10 cellular contexts compared by ENCODE assay signal in the genomic region with DNA sequence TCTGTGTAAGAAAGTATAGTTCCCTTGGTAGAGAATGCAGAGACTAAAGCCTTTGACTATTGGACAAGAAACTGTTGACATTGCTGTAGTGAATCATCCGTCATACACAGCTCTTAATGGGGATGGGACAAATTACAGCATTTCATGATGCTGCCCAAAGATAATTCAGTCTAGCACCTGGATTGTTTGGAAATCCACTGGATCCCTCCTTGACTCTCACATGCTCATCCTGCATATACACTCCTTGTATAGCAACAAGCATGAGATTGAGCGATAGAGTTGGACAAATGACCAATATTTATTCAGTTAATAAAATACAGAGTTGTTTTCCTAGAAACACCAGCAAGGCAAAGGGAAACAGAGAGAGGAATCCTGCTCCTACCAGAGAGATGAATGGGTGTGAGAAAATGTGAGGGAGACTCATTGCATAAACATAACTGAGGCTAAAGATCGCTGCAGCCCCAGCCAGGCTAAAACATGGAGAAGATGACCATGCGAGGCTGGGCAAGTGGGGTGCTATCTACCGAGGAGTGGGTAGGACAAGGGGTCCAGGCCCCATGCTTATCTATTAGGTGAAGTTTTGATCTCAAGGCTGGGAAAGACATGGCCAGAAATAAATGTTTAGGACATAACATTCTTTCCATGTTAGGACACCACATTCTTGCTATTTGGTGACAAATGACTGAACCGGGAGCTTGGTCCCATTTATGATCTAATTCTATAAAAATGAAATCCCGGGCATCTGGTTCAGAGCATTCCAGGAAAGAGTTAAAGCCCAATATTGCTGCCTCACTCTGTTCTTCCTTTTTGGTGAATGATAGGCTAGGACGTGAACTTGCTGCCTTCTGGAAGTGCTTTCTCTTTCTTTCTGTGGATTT.
DNase-seq lines count a peak whose midpoint lies in the region; ATAC-seq, FAIRE-seq and TF ChIP-seq lines count a peak whose summit lies in the region.
"Had no signal": no experiment of that assay in that cellular context is flagged by ENCODE, and none has a peak within 500 bp of the region (broad histone marks: within the 10 kb centered on the region; RNA-seq: fewer than 3 reads in every experiment).

No MANE protein-coding gene starts in this region.

- H4K20me1 ChIP-seq in endothelial cell of umbilical vein (replicated peaks; ENCODE audit: control insufficient read depth, extremely low read depth, insufficient read depth, low read length) = no peaks in the 10 kb centered on the region

- peak; percentile 69 for FAIRE-seq in endothelial cell of umbilical vein (lab: Jason Lieb, UNC)

- H3K9ac ChIP-seq in endothelial cell of umbilical vein (replicated peaks; ENCODE audit: extremely low read depth, insufficient read depth, low read length) = peak overlapping the region; percentile 90

- no peaks in the 10 kb centered on the region for H3K9me3 ChIP-seq in endothelial cell of umbilical vein (replicated peaks; ENCODE audit: control insufficient read depth, insufficient read depth, low read length)

- H3K4me1 ChIP-seq in endothelial cell of umbilical vein (ENCODE audit: control insufficient read depth, extremely low read depth, insufficient read depth, low read length) = peaks cover 29% of the 10 kb centered on the region

- TF ChIP-seq CTCF in AG04449 (IDR thresholded peaks at IDR 0.05; ENCODE audit: insufficient read depth, low read length, missing control alignments) (no peak), endothelial cell of umbilical vein (IDR thresholded peaks at IDR 0.05; ENCODE audit: extremely low read depth in 1 of 2, insufficient read depth in 1 of 2, low read depth in 1 of 2, low read length in 2 of 2) (no peak)

- CTCF ChIA-PET in AG04449 (lab: Yijun Ruan, JAX) (interaction anchor here (2.6 kb wide), 1 partner anchor 18 kb away, joined by 9 read pairs; no protein-coding TSS in a partner anchor), endothelial cell of umbilical vein (lab: Charles Lee) (interaction anchor here (1.0 to 2.1 kb wide), 6 partner anchors 9 to 569 kb away, joined by 3 to 9 read pairs (median 4); no protein-coding TSS in a partner anchor)

- POLR2A ChIA-PET in AG04449 (lab: Yijun Ruan, JAX) = interaction anchor here (0.5 to 3.3 kb wide), 9 partner anchors 10 to 1090 kb away, joined by 3 to 18 read pairs (median 4); partner anchors contain the start of gene TGFB2
- POLR2A ChIA-PET in endothelial cell of umbilical vein (lab: Charles Lee) = interaction anchor here (0.7 to 1.1 kb wide), 2 partner anchors 17 to 19 kb away, joined by 3 read pairs; no protein-coding TSS in a partner anchor

- TF ChIP-seq POLR2A in endothelial cell of umbilical vein (IDR thresholded peaks at IDR 0.05; ENCODE audit: low read depth, low read length) = no peak

- ATAC-seq in GM18858 (IDR thresholded peaks at IDR 0.05; ENCODE audit: unreplicated experiment) = no peak
- no peak for ATAC-seq in HG03565 (IDR thresholded peaks at IDR 0.05; ENCODE audit: unreplicated experiment)

- intact Hi-C loops in endothelial cell of umbilical vein (cut with micrococcal nuclease) = loop anchor here (1.0 to 5.0 kb wide), 4 partner anchors 123 to 804 kb away; no protein-coding TSS in a partner anchor

- H3K4me2 ChIP-seq in endothelial cell of umbilical vein (ENCODE audit: insufficient read depth, low read length) = peak overlapping the region; percentile 90

- H3K4me3 ChIP-seq in AG04449 (ENCODE audit: low read depth, low read length) = peak overlapping the region; percentile 45
- peak overlapping the region in 1 of 3 experiments; percentile 60 for H3K4me3 ChIP-seq in endothelial cell of umbilical vein (replicated peaks in 1 of 3; ENCODE audit: insufficient read depth in 1 of 3, low read depth in 1 of 3, low read length in 3 of 3)

- BruUV-seq in endothelial cell of umbilical vein (replicated peaks; lab: Mats Ljungman, UMichigan) = TSS peak; percentile 71

- H3K36me3 ChIP-seq in endothelial cell of umbilical vein (ENCODE audit: control insufficient read depth in 2 of 2, extremely low read depth in 1 of 2, insufficient read depth in 2 of 2, low read length in 2 of 2) = no peaks in the 10 kb centered on the region

- peak overlapping the region; percentile 93 for H3K27ac ChIP-seq in endothelial cell of umbilical vein (ENCODE audit: insufficient read depth, low read depth, low read length)
- H3K27ac ChIP-seq: RWPE1 had no signal

- H3K27me3 ChIP-seq in endothelial cell of umbilical vein (ENCODE audit: control insufficient read depth in 2 of 2, insufficient read depth in 2 of 2, low read length in 2 of 2) = no peaks in the 10 kb centered on the region

- no peak for DNase-seq in AG04449 (ENCODE audit: low read depth, low spot score)
- peak; percentile 61 for DNase-seq in NCI-H69 (lab: John Stamatoyannopoulos, UW)
- DNase-seq in endothelial cell of umbilical vein (ENCODE audit: low read depth, low spot score) = peak; percentile 55
- peak; percentile 53 for DNase-seq in myocyte (ENCODE audit: low read depth)
- DNase-seq in NCI-H128 (lab: John Stamatoyannopoulos, UW; ENCODE audit: unreplicated experiment) = no peak
- no peak for DNase-seq in mucosa of gallbladder (ENCODE audit: low spot score)
- DNase-seq: activated gamma-delta T cell treated with Interleukin-2 at 50 U/mL for 16 hours had no signal

- no peaks in the 10 kb centered on the region for H3K9me1 ChIP-seq in endothelial cell of umbilical vein (replicated peaks; ENCODE audit: control insufficient read depth, extremely low read depth, insufficient read depth, low read length)

- H3K79me2 ChIP-seq in endothelial cell of umbilical vein (ENCODE audit: control insufficient read depth, insufficient read depth, low read length) = no peaks in the 10 kb centered on the region

- peak overlapping the region; percentile 84 for H2AFZ ChIP-seq in endothelial cell of umbilical vein (ENCODE audit: low read depth, low read length)

- dilution Hi-C loops in endothelial cell of umbilical vein (cut with MboI; ENCODE audit: extremely low pct_ligation_motif_present, low sequenced_read_pairs) = no loop called here

TF ChIP-seq in endothelial cell of umbilical vein, 7 proteins besides CTCF, POLR2A, EP300 and RAD21:
- TF ChIP-seq FOS (IDR thresholded peaks at IDR 0.05; ENCODE audit: borderline replicate concordance, insufficient read depth, low read length) (peak; percentile 48), JUN (IDR thresholded peaks at IDR 0.05; ENCODE audit: borderline replicate concordance, insufficient read depth, insufficient read length, low read depth) (peak; percentile 44), POLR2AphosphoS5 (IDR thresholded peaks at IDR 0.05; ENCODE audit: insufficient read depth, low read depth, low read length) (no peak)

Comparison
In these comparisons a context has a peak if more than half of its experiments do, and no peak if none do; other contexts are left out.
1. DNase-seq: peak in NCI-H69 (single experiment), endothelial cell of umbilical vein (single experiment) and myocyte (single experiment); none in AG04449 (single experiment), NCI-H128 (single experiment) and mucosa of gallbladder (single experiment).